Comparison of ENCODE assay signal across 18 cellular contexts in the genomic region with DNA sequence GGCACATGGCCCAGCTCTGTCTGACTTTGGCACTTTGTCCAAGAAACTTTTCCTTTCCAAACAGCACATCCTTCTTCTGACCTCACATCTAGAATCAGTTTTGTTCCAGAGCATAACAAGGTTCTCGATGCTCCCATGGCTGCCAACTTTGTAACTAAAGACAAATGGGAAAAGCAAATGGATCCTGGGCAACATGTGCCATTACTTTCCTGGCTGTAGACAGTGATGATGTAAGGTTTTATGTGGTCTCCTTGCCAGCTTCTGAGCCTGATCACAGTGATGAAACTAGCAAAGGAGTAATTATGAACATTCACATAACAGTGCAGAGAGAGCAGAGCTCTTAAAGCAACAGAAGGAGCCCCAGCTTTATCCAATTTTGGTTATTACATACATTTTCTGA.
DNase-seq lines count a peak whose midpoint lies in the region; ATAC-seq, FAIRE-seq and TF ChIP-seq lines count a peak whose summit lies in the region.
"Had no signal": no experiment of that assay in that cellular context is flagged by ENCODE, and none has a peak within 500 bp of the region (broad histone marks: within the 10 kb centered on the region; RNA-seq: fewer than 3 reads in every experiment).

No MANE protein-coding gene starts in this region.

- no peak for TF ChIP-seq CTCF in AG10803 (conservative IDR thresholded peaks at IDR 0.05; ENCODE audit: low read length)
- TF ChIP-seq CTCF in kidney (IDR thresholded peaks at IDR 0.05; ENCODE audit: borderline replicate concordance, extremely low read depth, insufficient read depth) = no peak

- DNase-seq in AG10803 (ENCODE audit: low read depth) (peak; percentile 41), NCI-H446 (lab: John Stamatoyannopoulos, UW) (peak; percentile 89 to 92), fibroblast of peridontal ligament (ENCODE audit: extremely low read depth) (peak; percentile 67), sciatic nerve (ENCODE audit: low spot score) (no peak), NCI-H774 (lab: John Stamatoyannopoulos, UW) (no peak), kidney (no peak)
- DNase-seq: COR-L47, EL, H9, Kasumi-1, MV-4-11, NCI-H1417, NCI-H1930, NCI-H2171, NCI-H82 had no signal

- intact Hi-C loops in sciatic nerve (cut with DNase I) = no loop called here
- intact Hi-C loops in kidney (cut with DNase I) = no loop called here

- no peak overlapping the region for H3K4me3 ChIP-seq in AG10803 (ENCODE audit: low read length)
- no peak overlapping the region for H3K4me3 ChIP-seq in kidney (ENCODE audit: low read length in 2 of 2)

- FAIRE-seq in kidney (lab: Jason Lieb, UNC) = no peak
- FAIRE-seq: A204.1 had no signal

- no peaks in the 10 kb centered on the region for H3K4me1 ChIP-seq in kidney (ENCODE audit: control insufficient read depth in 1 of 2, insufficient read depth in 1 of 2, low read depth in 1 of 2, low read length in 2 of 2)

- H3K27ac ChIP-seq in kidney (ENCODE audit: low read depth in 2 of 2, low read length in 2 of 2) = no peak overlapping the region

- ATAC-seq in sciatic nerve = peak; percentile 94
- no peak for ATAC-seq in activated CD4-positive, CD25-positive, alpha-beta regulatory T cell treated with anti-CD3 and anti-CD28 coated beads, Interleukin-2, amount 50 U/mL, for 24 hours
- ATAC-seq: Panc1 had no signal

- no peaks in the 10 kb centered on the region for H3K9me3 ChIP-seq in kidney (ENCODE audit: control insufficient read depth in 1 of 2, low read length in 2 of 2)

- H3K36me3 ChIP-seq in kidney (ENCODE audit: control insufficient read depth in 1 of 2, insufficient read depth in 2 of 2, low read length in 2 of 2) = no peaks in the 10 kb centered on the region

- H3K9ac ChIP-seq in kidney (ENCODE audit: low read length in 2 of 2) = no peak overlapping the region

Comparison
In these comparisons a context has a peak if more than half of its experiments do, and no peak if none do; other contexts are left out.
1. DNase-seq: peak in AG10803 (single experiment), NCI-H446 (2 of 2) and fibroblast of peridontal ligament (single experiment); none in sciatic nerve (single experiment), NCI-H774 (single experiment) and kidney (single experiment).